In the genomic region with DNA sequence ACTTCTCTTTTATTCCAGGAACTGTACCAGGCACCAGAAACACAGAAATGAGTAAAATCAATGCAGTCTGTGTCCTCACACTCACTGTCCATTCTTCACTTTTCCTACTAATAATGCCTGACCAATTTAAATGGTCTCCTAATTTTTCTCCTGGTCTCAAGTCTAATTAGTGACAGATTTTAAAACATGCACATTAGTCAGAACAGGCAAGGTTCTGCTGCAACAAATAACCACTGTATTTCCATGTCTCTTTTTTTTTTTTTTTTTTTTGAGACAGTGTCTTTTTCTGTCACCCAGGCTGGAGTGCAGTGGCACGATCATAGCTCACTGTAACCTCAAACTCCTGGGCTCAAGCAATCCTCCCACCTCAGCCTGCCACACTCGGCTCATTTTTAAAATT, we compare ENCODE assay signal across 34 cellular contexts.
"Had no signal": no experiment of that assay in that cellular context is flagged by ENCODE, and none has a peak within 500 bp of the region (broad histone marks: within the 10 kb centered on the region; RNA-seq: fewer than 3 reads in every experiment).

No MANE protein-coding gene starts in this region.

- H3K9me3 ChIP-seq: adrenal gland, ascending aorta, body of pancreas, breast epithelium had no signal

- H3K4me3 ChIP-seq: adrenal gland, ascending aorta, body of pancreas, breast epithelium, cardiac muscle cell had no signal

- H3K27me3 ChIP-seq: adrenal gland, ascending aorta, body of pancreas, brain microvascular endothelial cell, breast epithelium, cardiac muscle cell had no signal

- H3K36me3 ChIP-seq: adrenal gland, ascending aorta, brain microvascular endothelial cell, breast epithelium, cardiac muscle cell had no signal

- DNase-seq: activated effector memory CD4-positive, alpha-beta T cell treated with anti-CD3 and anti-CD28 coated beads, Interleukin-2, amount 50 U/mL, for 16 hours; activated effector memory CD4-positive, alpha-beta T cell treated with Interleukin-2 at 50 U/mL for 16 hours; activated gamma-delta T cell; activated gamma-delta T cell treated with Interleukin-2 at 50 U/mL for 16 hours; activated naive CD4-positive, alpha-beta T cell; activated naive CD4-positive, alpha-beta T cell treated with anti-CD3 and anti-CD28 coated beads for 36 hours; activated naive CD4-positive, alpha-beta T cell treated with anti-CD3 and anti-CD28 coated beads, Interleukin-2, amount 10 ng/mL, durations not matched to agents 7 days and 5 days; activated naive CD4-positive, alpha-beta T cell treated with anti-CD3 and anti-CD28 coated beads, Interleukin-2, amount 50 U/mL, for 16 hours; activated naive CD4-positive, alpha-beta T cell treated with Interleukin-2 at 50 U/mL for 16 hours; activated naive CD8-positive, alpha-beta T cell treated with anti-CD3 and anti-CD28 coated beads for 36 hours; activated naive CD8-positive, alpha-beta T cell treated with anti-CD3 and anti-CD28 coated beads, Interleukin-2, amount 10 ng/mL, durations not matched to agents 7 days and 5 days; activated naive CD8-positive, alpha-beta T cell treated with anti-CD3 and anti-CD28 coated beads, Interleukin-2, amount 50 U/mL, for 24 hours; activated T-cell treated with anti-CD3 and anti-CD28 coated beads, Interleukin-2, amount 50 U/mL, for 1 hour; activated T-cell treated with anti-CD3 and anti-CD28 coated beads, Interleukin-2, amount 50 U/mL, for 24 hours; activated T-cell treated with anti-CD3 and anti-CD28 coated beads, Interleukin-2, amount 50 U/mL, for 4 hours; activated T-cell treated with anti-CD3 and anti-CD28 coated beads, Interleukin-2, amount 50 U/mL, for 48 hours; activated T-cell treated with anti-CD3 and anti-CD28 coated beads, Interleukin-2, amount 50 U/mL, for 72 hours; adrenal gland; amniotic stem cell; amygdala; anterior cingulate cortex; aorta; body of pancreas; brain microvascular endothelial cell; caudate nucleus; central memory CD4-positive, alpha-beta T cell; cerebellar nuclear complex had no signal

- ATAC-seq: activated naive CD4-positive, alpha-beta T cell treated with anti-CD3 and anti-CD28 coated beads, Interleukin-2, amount 50 U/mL, for 72 hours; activated naive CD8-positive, alpha-beta T cell treated with anti-CD3 and anti-CD28 coated beads, Interleukin-2, amount 50 U/mL, for 24 hours; activated T-cell treated with anti-CD3 and anti-CD28 coated beads, Interleukin-2, amount 50 U/mL, for 4 hours; activated T-cell treated with anti-CD3 and anti-CD28 coated beads, Interleukin-2, amount 50 U/mL, for 72 hours; activated T-helper 17 cell treated with anti-CD3 and anti-CD28 coated beads, Interleukin-2, amount 50 U/mL, for 72 hours; body of pancreas had no signal

- FAIRE-seq: astrocyte, bronchial epithelial cell had no signal

- H3K27ac ChIP-seq: adrenal gland, ascending aorta, body of pancreas, brain microvascular endothelial cell, breast epithelium, cardiac muscle cell had no signal

- H3K4me1 ChIP-seq: adrenal gland, ascending aorta, body of pancreas, breast epithelium had no signal
